Comparison of ENCODE assay signal across 11 cellular contexts in genomic region chr13:40933508-40933907, GRCh38.
DNase-seq lines count a peak whose midpoint lies in the region; ATAC-seq, FAIRE-seq and TF ChIP-seq lines count a peak whose summit lies in the region.
"Had no signal": no experiment of that assay in that cellular context is flagged by ENCODE, and none has a peak within 500 bp of the region (broad histone marks: within the 10 kb centered on the region; RNA-seq: fewer than 3 reads in every experiment).

No MANE protein-coding gene starts in this region.

- DNase-seq in DND-41: no peak
- peak; percentile 9 for DNase-seq in GM19240 (ENCODE audit: insufficient read length, low spot score)
- peak; percentile 20 for DNase-seq in GM12878 (ENCODE audit: low read depth, low spot score)
- no peak for DNase-seq in NCI-H446 treated with DMSO at 0.1 percent for 48 hours (lab: John Stamatoyannopoulos, UW)
- no peak for DNase-seq in HAP-1 (ENCODE audit: low spot score in 2 of 2)
- DNase-seq in T-helper 9 cell: no peak
- DNase-seq in left lung: no peak
- DNase-seq: NCI-H526, retina had no signal

- RAD21 ChIA-PET in GM12878 (lab: Charles Lee; ENCODE audit: unreplicated experiment): interaction anchor here (0.6 to 1.4 kb wide), 5 partner anchors 18 to 122 kb away, joined by 3 to 6 read pairs (median 4); no protein-coding TSS in a partner anchor

- CTCF ChIA-PET in GM12878 (lab: Yijun Ruan, JAX): interaction anchor here (1.2 kb wide), 1 partner anchor 122 kb away, joined by 4 read pairs; no protein-coding TSS in a partner anchor

- H3K36me3 ChIP-seq in DND-41 (ENCODE audit: insufficient read depth, low read length) (peaks cover 94% of the 10 kb centered on the region), GM12878 (ENCODE audit: control insufficient read depth in 2 of 2, insufficient read depth in 2 of 2, low read length in 1 of 2) (peaks cover 6 to 33% of the 10 kb centered on the region in 2 experiments), HAP-1 (replicated peaks) (no peaks in the 10 kb centered on the region), left lung (peaks cover 0 to 85% of the 10 kb centered on the region in 2 donors)

- SMC1A ChIA-PET in GM12878 (lab: Charles Lee; ENCODE audit: uncharacterized antibody, unreplicated experiment): interaction anchor here (0.6 to 3.5 kb wide), 2 partner anchors 12 to 132 kb away, joined by 3 to 14 read pairs; no protein-coding TSS in a partner anchor

- intact Hi-C loops in GM12878 (cut with micrococcal nuclease; ENCODE audit: unreplicated experiment) (no loop called here), left lung (cut with DNase I) (no loop called here)

- H3K4me1 ChIP-seq in DND-41 (ENCODE audit: insufficient read depth, low read length) (no peaks in the 10 kb centered on the region), GM12878 (ENCODE audit: control insufficient read depth, insufficient read depth, low read length) (peaks cover 8% of the 10 kb centered on the region), HAP-1 (no peaks in the 10 kb centered on the region), left lung (no peaks in the 10 kb centered on the region)
- H3K4me1 ChIP-seq: esophagus muscularis mucosa had no signal

- in situ Hi-C loops in GM12878 (cut with MboI) (no loop called here), HAP-1 (cut with MboI; ENCODE audit: low sequenced_read_pairs) (no loop called here)

- TF ChIP-seq RAD21 in GM12878 (IDR thresholded peaks at IDR 0.05; ENCODE audit: insufficient read depth, low read depth, low read length): no peak

- no peak overlapping the region for H3K9ac ChIP-seq in DND-41 (ENCODE audit: low read depth, low read length)
- no peak overlapping the region for H3K9ac ChIP-seq in GM12878 (ENCODE audit: control insufficient read depth, insufficient read depth, low read length)

- no peak overlapping the region for H3K4me3 ChIP-seq in DND-41 (ENCODE audit: low read depth in 1 of 2, low read length in 2 of 2)
- H3K4me3 ChIP-seq in GM12878: no peak overlapping the region
- no peak overlapping the region for H3K4me3 ChIP-seq in HAP-1
- H3K4me3 ChIP-seq in left lung: no peak overlapping the region
- H3K4me3 ChIP-seq: esophagus muscularis mucosa had no signal

- 7% methylated on average over 4 of the region's 4 CpGs for WGBS in GM12878 (ENCODE audit: insufficient coverage, insufficient replicate concordance, low lambda C conversion rate, missing lambda C conversion rate)

- H3K27ac ChIP-seq in DND-41 (ENCODE audit: low read length): 0 out of 2 replicates have a peak overlapping the region, but pooled peaks have one; percentile 11
- peak overlapping the region; percentile 32 for H3K27ac ChIP-seq in GM12878 (ENCODE audit: control insufficient read depth, insufficient read depth)
- H3K27ac ChIP-seq in left lung: no peak overlapping the region
- H3K27ac ChIP-seq: esophagus muscularis mucosa had no signal

- no peak for TF ChIP-seq POLR2A in GM12878 (IDR thresholded peaks at IDR 0.05; ENCODE audit: low read depth, low read length)

- peaks cover 16% of the 10 kb centered on the region for H4K20me1 ChIP-seq in DND-41 (ENCODE audit: insufficient read depth, low read length)
- no peaks in the 10 kb centered on the region for H4K20me1 ChIP-seq in GM12878 (ENCODE audit: control insufficient read depth, insufficient read depth)

- H3K27me3 ChIP-seq in DND-41 (ENCODE audit: insufficient read depth, low read length, poor library complexity) (no peaks in the 10 kb centered on the region), GM12878 (replicated peaks in 1 of 2; ENCODE audit: control insufficient read depth in 2 of 2, insufficient read depth in 2 of 2, low read length in 1 of 2) (no peaks in the 10 kb centered on the region), HAP-1 (ENCODE audit: low read depth) (no peaks in the 10 kb centered on the region), left lung (no peaks in the 10 kb centered on the region)
- H3K27me3 ChIP-seq: esophagus muscularis mucosa had no signal

- POLR2A ChIA-PET in GM12878 (lab: Charles Lee): interaction anchor here (0.6 to 0.9 kb wide), 4 partner anchors 23 to 914 kb away, joined by 3 to 4 read pairs (median 4); no protein-coding TSS in a partner anchor

- H3K4me2 ChIP-seq in DND-41 (ENCODE audit: insufficient read depth, low read length): no peak overlapping the region
- H3K4me2 ChIP-seq in GM12878 (ENCODE audit: control insufficient read depth, insufficient read depth): peak overlapping the region; percentile 4; the same call in 1 of the 2 replicates

- peak; percentile 90 for FAIRE-seq in GM12878 (lab: Jason Lieb, UNC)

- ATAC-seq in DND-41 (ENCODE audit: insufficient read depth, low read depth) (0 out of 3 replicates have a peak, but pooled peaks have one; percentile 33), HG03139 (IDR thresholded peaks at IDR 0.05; ENCODE audit: unreplicated experiment) (peak; percentile 65), GM12878 (peak; percentile 64), left lung (no peak)

- H3K9me3 ChIP-seq in DND-41 (ENCODE audit: insufficient read depth, low read length, severe bottlenecking) (no peaks in the 10 kb centered on the region), GM12878 (replicated peaks; ENCODE audit: control insufficient read depth, insufficient read depth, low read length) (no peaks in the 10 kb centered on the region), HAP-1 (no peaks in the 10 kb centered on the region), left lung (no peaks in the 10 kb centered on the region)
- H3K9me3 ChIP-seq: esophagus muscularis mucosa had no signal

- no peak for TF ChIP-seq CTCF in DND-41 (IDR thresholded peaks at IDR 0.05; ENCODE audit: borderline replicate concordance, extremely low read depth, low read length, poor library complexity, severe bottlenecking)
- TF ChIP-seq CTCF in GM12878 (IDR thresholded peaks at IDR 0.05 in 2 of 3, conservative IDR thresholded peaks at IDR 0.05 in 1 of 3; ENCODE audit: control insufficient read depth in 2 of 3, extremely low read depth in 1 of 3, insufficient read depth in 1 of 3, low read depth in 3 of 3, low read length in 3 of 3): no peak
- no peak for TF ChIP-seq CTCF in left lung (IDR thresholded peaks at IDR 0.05)

- H3K79me2 ChIP-seq in DND-41 (ENCODE audit: insufficient read depth, low read length) (peaks cover 39% of the 10 kb centered on the region), GM12878 (ENCODE audit: control insufficient read depth, insufficient read depth, low read length) (peaks cover 8% of the 10 kb centered on the region)

- no peak for TF ChIP-seq EP300 in GM12878 (IDR thresholded peaks at IDR 0.05; ENCODE audit: borderline replicate concordance in 1 of 2, control insufficient read depth in 1 of 2, low read depth in 2 of 2, low read length in 2 of 2)

- no TSS peak for BruUV-seq in GM12878 (replicated peaks; lab: Mats Ljungman, UMichigan)

- H2AFZ ChIP-seq in DND-41 (ENCODE audit: low read depth, low read length): no peak overlapping the region
- no peak overlapping the region for H2AFZ ChIP-seq in GM12878 (ENCODE audit: control insufficient read depth, low read depth, low read length)

TF ChIP-seq in GM12878, 131 proteins besides CTCF, POLR2A, EP300 and RAD21:
- no peak for TF ChIP-seq KDM1A (IDR thresholded peaks at IDR 0.05; ENCODE audit: borderline replicate concordance)
- TF ChIP-seq RUNX3 (IDR thresholded peaks at IDR 0.05; ENCODE audit: low read length): peak; percentile 22; the same call in 1 of the 2 replicates
- peak; percentile 79; the same call in 1 of the 2 replicates for TF ChIP-seq TCF3 (IDR thresholded peaks at IDR 0.05; ENCODE audit: borderline replicate concordance, insufficient read depth, low read depth, low read length)

Comparison
In these comparisons a context has a peak if more than half of its experiments do, and no peak if none do; other contexts are left out.
1. DNase-seq: peak in GM19240 (single experiment) and GM12878 (single experiment); none in DND-41 (single experiment), NCI-H446 treated with DMSO at 0.1 percent for 48 hours (single experiment), HAP-1 (0 of 2), T-helper 9 cell (single experiment) and left lung (0 of 2).
2. H3K27ac ChIP-seq: peak in DND-41 (single experiment) and GM12878 (single experiment); none in left lung (0 of 2).